ENCODE assay signal across 2 cellular contexts in genomic region chr3:9782777-9783176, GRCh38.
TF ChIP-seq lines count a peak whose summit lies in the region.

No MANE protein-coding gene starts in this region.

TF ChIP-seq in A549, 52 proteins besides CTCF, POLR2A, EP300 and RAD21:
- TF ChIP-seq PHF8 (IDR thresholded peaks at IDR 0.05; ENCODE audit: borderline replicate concordance, low read depth) (no peak), JUN (IDR thresholded peaks at IDR 0.05) (no peak)
TF ChIP-seq in A549: peak in this region for 0.

TF ChIP-seq in endothelial cell of umbilical vein, 7 proteins besides CTCF, POLR2A, EP300 and RAD21:
- TF ChIP-seq GATA2 (IDR thresholded peaks at IDR 0.05; ENCODE audit: insufficient read depth, insufficient read length, low read depth, low read length): no peak
